1 cellular context compared by ENCODE assay signal in genomic region chr9:132114102-132114707, GRCh38.
A peak's percentile ranks its signal among the peaks of the same experiment; 100 is the strongest.
TF ChIP-seq lines count a peak whose summit lies in the region.

No MANE protein-coding gene starts in this region.

TF ChIP-seq in HepG2, 621 proteins besides CTCF, POLR2A, EP300 and RAD21 (continued from another document and continues in another):
- TF ChIP-seq, protein P1, sequence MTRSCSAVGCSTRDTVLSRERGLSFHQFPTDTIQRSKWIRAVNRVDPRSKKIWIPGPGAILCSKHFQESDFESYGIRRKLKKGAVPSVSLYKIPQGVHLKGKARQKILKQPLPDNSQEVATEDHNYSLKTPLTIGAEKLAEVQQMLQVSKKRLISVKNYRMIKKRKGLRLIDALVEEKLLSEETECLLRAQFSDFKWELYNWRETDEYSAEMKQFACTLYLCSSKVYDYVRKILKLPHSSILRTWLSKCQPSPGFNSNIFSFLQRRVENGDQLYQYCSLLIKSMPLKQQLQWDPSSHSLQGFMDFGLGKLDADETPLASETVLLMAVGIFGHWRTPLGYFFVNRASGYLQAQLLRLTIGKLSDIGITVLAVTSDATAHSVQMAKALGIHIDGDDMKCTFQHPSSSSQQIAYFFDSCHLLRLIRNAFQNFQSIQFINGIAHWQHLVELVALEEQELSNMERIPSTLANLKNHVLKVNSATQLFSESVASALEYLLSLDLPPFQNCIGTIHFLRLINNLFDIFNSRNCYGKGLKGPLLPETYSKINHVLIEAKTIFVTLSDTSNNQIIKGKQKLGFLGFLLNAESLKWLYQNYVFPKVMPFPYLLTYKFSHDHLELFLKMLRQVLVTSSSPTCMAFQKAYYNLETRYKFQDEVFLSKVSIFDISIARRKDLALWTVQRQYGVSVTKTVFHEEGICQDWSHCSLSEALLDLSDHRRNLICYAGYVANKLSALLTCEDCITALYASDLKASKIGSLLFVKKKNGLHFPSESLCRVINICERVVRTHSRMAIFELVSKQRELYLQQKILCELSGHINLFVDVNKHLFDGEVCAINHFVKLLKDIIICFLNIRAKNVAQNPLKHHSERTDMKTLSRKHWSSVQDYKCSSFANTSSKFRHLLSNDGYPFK (CRISPR knock-in tag; IDR thresholded peaks at IDR 0.05; ENCODE audit: borderline replicate concordance), result peak; percentile 74; the same call in 1 of the 2 replicates
- peak; percentile 73; the same call in 1 of the 2 replicates for TF ChIP-seq ZNF343 (CRISPR knock-in tag; IDR thresholded peaks at IDR 0.05)
- TF ChIP-seq UBTF (CRISPR knock-in tag; IDR thresholded peaks at IDR 0.05), result 0 out of 2 replicates have a peak, but pooled peaks have one; percentile 37
- TF ChIP-seq, protein P2, sequence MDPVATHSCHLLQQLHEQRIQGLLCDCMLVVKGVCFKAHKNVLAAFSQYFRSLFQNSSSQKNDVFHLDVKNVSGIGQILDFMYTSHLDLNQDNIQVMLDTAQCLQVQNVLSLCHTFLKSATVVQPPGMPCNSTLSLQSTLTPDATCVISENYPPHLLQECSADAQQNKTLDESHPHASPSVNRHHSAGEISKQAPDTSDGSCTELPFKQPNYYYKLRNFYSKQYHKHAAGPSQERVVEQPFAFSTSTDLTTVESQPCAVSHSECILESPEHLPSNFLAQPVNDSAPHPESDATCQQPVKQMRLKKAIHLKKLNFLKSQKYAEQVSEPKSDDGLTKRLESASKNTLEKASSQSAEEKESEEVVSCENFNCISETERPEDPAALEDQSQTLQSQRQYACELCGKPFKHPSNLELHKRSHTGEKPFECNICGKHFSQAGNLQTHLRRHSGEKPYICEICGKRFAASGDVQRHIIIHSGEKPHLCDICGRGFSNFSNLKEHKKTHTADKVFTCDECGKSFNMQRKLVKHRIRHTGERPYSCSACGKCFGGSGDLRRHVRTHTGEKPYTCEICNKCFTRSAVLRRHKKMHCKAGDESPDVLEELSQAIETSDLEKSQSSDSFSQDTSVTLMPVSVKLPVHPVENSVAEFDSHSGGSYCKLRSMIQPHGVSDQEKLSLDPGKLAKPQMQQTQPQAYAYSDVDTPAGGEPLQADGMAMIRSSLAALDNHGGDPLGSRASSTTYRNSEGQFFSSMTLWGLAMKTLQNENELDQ (CRISPR knock-in tag; IDR thresholded peaks at IDR 0.05; ENCODE audit: borderline replicate concordance), result peak; percentile 98
- TF ChIP-seq ZNF207 (IDR thresholded peaks at IDR 0.05; ENCODE audit: borderline replicate concordance), result no peak
- TF ChIP-seq ZNF30 (CRISPR knock-in tag; IDR thresholded peaks at IDR 0.05), result no peak
- TF ChIP-seq CREM (IDR thresholded peaks at IDR 0.05), result no peak
- no peak for TF ChIP-seq CREM (CRISPR knock-in tag; IDR thresholded peaks at IDR 0.05)
- TF ChIP-seq SKIL (CRISPR knock-in tag; IDR thresholded peaks at IDR 0.05; ENCODE audit: borderline replicate concordance), result peak; percentile 87
- TF ChIP-seq WIZ (CRISPR knock-in tag; IDR thresholded peaks at IDR 0.05), result peak; percentile 99
- TF ChIP-seq RBM39 (IDR thresholded peaks at IDR 0.05; ENCODE audit: low read depth, low read length, poor library complexity, severe bottlenecking), result no peak
- peak; percentile 81 for TF ChIP-seq ZMYM4 (CRISPR knock-in tag; IDR thresholded peaks at IDR 0.05)
- TF ChIP-seq ZHX1 (CRISPR knock-in tag; IDR thresholded peaks at IDR 0.05; ENCODE audit: low read depth), result peak; percentile 93; the same call in 1 of the 2 replicates
- 0 out of 2 replicates have a peak, but pooled peaks have one; percentile 44 for TF ChIP-seq ZNF572 (CRISPR knock-in tag; IDR thresholded peaks at IDR 0.05)
- TF ChIP-seq, protein P3, sequence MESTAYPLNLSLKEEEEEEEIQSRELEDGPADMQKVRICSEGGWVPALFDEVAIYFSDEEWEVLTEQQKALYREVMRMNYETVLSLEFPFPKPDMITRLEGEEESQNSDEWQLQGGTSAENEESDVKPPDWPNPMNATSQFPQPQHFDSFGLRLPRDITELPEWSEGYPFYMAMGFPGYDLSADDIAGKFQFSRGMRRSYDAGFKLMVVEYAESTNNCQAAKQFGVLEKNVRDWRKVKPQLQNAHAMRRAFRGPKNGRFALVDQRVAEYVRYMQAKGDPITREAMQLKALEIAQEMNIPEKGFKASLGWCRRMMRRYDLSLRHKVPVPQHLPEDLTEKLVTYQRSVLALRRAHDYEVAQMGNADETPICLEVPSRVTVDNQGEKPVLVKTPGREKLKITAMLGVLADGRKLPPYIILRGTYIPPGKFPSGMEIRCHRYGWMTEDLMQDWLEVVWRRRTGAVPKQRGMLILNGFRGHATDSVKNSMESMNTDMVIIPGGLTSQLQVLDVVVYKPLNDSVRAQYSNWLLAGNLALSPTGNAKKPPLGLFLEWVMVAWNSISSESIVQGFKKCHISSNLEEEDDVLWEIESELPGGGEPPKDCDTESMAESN (CRISPR knock-in tag; conservative IDR thresholded peaks at IDR 0.05), result peak; percentile 96
- TF ChIP-seq ATF1 (CRISPR knock-in tag; IDR thresholded peaks at IDR 0.05), result no peak
- peak; percentile 97 for TF ChIP-seq XBP1 (CRISPR knock-in tag; IDR thresholded peaks at IDR 0.05)
- no peak for TF ChIP-seq ATF7 (IDR thresholded peaks at IDR 0.05)
- TF ChIP-seq ATF7 (CRISPR knock-in tag; IDR thresholded peaks at IDR 0.05), result no peak
- TF ChIP-seq ATAD3A (CRISPR knock-in tag; IDR thresholded peaks at IDR 0.05), result peak; percentile 97; the same call in 1 of the 2 replicates
- TF ChIP-seq ZNF451 (CRISPR knock-in tag; IDR thresholded peaks at IDR 0.05), result peak; percentile 94
- no peak for TF ChIP-seq ZNF282 (IDR thresholded peaks at IDR 0.05; ENCODE audit: partially characterized antibody)
- peak; percentile 76; the same call in 1 of the 2 replicates for TF ChIP-seq ZFP41 (CRISPR knock-in tag; IDR thresholded peaks at IDR 0.05; ENCODE audit: borderline replicate concordance)
- peak; percentile 90; the same call in 1 of the 2 replicates for TF ChIP-seq RFXANK (CRISPR knock-in tag; IDR thresholded peaks at IDR 0.05)
- peak; percentile 94 for TF ChIP-seq ZNF12 (CRISPR knock-in tag; IDR thresholded peaks at IDR 0.05)
- TF ChIP-seq ZNF232 (CRISPR knock-in tag; IDR thresholded peaks at IDR 0.05; ENCODE audit: borderline replicate concordance), result peak; percentile 99
- TF ChIP-seq, protein P4, sequence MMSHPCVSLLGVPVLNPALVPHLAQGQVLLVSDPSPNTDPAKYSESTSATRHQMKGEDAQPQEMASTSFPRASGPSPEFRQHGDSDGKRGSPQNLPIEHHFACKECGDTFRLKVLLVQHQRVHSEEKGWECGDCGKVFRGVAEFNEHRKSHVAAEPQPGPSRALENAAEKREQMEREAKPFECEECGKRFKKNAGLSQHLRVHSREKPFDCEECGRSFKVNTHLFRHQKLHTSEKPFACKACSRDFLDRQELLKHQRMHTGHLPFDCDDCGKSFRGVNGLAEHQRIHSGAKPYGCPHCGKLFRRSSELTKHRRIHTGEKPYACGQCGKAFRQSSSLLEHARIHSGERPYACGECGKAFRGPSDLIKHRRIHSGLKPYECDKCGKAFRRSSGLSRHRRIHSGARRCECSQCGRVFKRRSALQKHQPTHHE (CRISPR knock-in tag; IDR thresholded peaks at IDR 0.05; ENCODE audit: borderline replicate concordance), result peak; percentile 79; the same call in 1 of the 2 replicates
- peak; percentile 89 for TF ChIP-seq SNAI1 (CRISPR knock-in tag; IDR thresholded peaks at IDR 0.05; ENCODE audit: borderline replicate concordance)
- TF ChIP-seq TBP (CRISPR knock-in tag; IDR thresholded peaks at IDR 0.05), result no peak
- peak; percentile 96 for TF ChIP-seq ZNF160 (CRISPR knock-in tag; IDR thresholded peaks at IDR 0.05)
- peak; percentile 93 for TF ChIP-seq ZNF205 (CRISPR knock-in tag; IDR thresholded peaks at IDR 0.05)
- no peak for TF ChIP-seq U2AF2 (IDR thresholded peaks at IDR 0.05; ENCODE audit: low read depth, low read length)
- TF ChIP-seq, protein P5, sequence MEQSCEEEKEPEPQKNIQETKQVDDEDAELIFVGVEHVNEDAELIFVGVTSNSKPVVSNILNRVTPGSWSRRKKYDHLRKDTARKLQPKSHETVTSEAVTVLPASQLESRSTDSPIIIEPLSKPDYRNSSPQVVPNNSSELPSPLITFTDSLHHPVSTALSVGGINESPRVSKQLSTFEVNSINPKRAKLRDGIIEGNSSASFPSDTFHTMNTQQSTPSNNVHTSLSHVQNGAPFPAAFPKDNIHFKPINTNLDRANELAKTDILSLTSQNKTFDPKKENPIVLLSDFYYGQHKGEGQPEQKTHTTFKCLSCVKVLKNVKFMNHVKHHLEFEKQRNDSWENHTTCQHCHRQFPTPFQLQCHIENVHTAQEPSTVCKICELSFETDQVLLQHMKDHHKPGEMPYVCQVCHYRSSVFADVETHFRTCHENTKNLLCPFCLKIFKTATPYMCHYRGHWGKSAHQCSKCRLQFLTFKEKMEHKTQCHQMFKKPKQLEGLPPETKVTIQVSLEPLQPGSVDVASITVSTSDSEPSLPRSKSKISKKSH (CRISPR knock-in tag; IDR thresholded peaks at IDR 0.05; ENCODE audit: borderline replicate concordance), result peak; percentile 97
- TF ChIP-seq TAF15 (IDR thresholded peaks at IDR 0.05; ENCODE audit: low read depth, low read length, poor library complexity, severe bottlenecking), result no peak
- TF ChIP-seq PHF8 (CRISPR knock-in tag; IDR thresholded peaks at IDR 0.05), result peak; percentile 56
- TF ChIP-seq ZNF225 (CRISPR knock-in tag; IDR thresholded peaks at IDR 0.05), result peak; percentile 96; the same call in 1 of the 2 replicates
- no peak for TF ChIP-seq MAFF (IDR thresholded peaks at IDR 0.05; ENCODE audit: low read depth, low read length)
- no peak for TF ChIP-seq SRSF4 (IDR thresholded peaks at IDR 0.05; ENCODE audit: low read depth, low read length, poor library complexity, severe bottlenecking)
- TF ChIP-seq ZNF430 (CRISPR knock-in tag; IDR thresholded peaks at IDR 0.05), result peak; percentile 99
- peak; percentile 84 for TF ChIP-seq CCDC6 (CRISPR knock-in tag; IDR thresholded peaks at IDR 0.05)
- TF ChIP-seq TFDP2 (CRISPR knock-in tag; IDR thresholded peaks at IDR 0.05), result peak; percentile 68
- no peak for TF ChIP-seq RBM22 (optimal IDR thresholded peaks at IDR 0.05; ENCODE audit: low read length)
- TF ChIP-seq SMAD9 (CRISPR knock-in tag; IDR thresholded peaks at IDR 0.05), result peak; percentile 84; the same call in 1 of the 2 replicates
- TF ChIP-seq ZNF546 (CRISPR knock-in tag; conservative IDR thresholded peaks at IDR 0.05), result peak; percentile 97
- peak; percentile 97 for TF ChIP-seq ZBTB26 (CRISPR knock-in tag; IDR thresholded peaks at IDR 0.05; ENCODE audit: borderline replicate concordance)
